Comparison of ENCODE assay signal across 9 cellular contexts in genomic region chr14:75334191-75335051, GRCh38. TPM values are rescaled to one million over a fixed set of nuclear protein-coding genes. Genes with fewer than 3 reads are reported as not detected.
DNase-seq lines count a peak whose midpoint lies in the region; ATAC-seq, FAIRE-seq and TF ChIP-seq lines count a peak whose summit lies in the region.
"Had no signal": no experiment of that assay in that cellular context is flagged by ENCODE, and none has a peak within 500 bp of the region (broad histone marks: within the 10 kb centered on the region; RNA-seq: fewer than 3 reads in every experiment).

No MANE protein-coding gene starts in this region.

- H2AFZ ChIP-seq in GM12878 (ENCODE audit: control insufficient read depth, low read depth, low read length) (peak overlapping the region; percentile 73), SK-N-SH (ENCODE audit: low read depth) (no peak overlapping the region)

- CTCF ChIA-PET in GM12878 (lab: Yijun Ruan, JAX) = interaction anchor here (0.7 to 1.3 kb wide), 6 partner anchors 9 to 196 kb away, joined by 3 to 4 read pairs (median 3); no protein-coding TSS in a partner anchor
- CTCF ChIA-PET in SK-N-SH (lab: Yijun Ruan, JAX) = interaction anchor here (1.0 kb wide), 1 partner anchor 227 kb away, joined by 3 read pairs; no protein-coding TSS in a partner anchor

- POLR2A ChIA-PET in GM12878 (lab: Charles Lee) = no interaction called here
- POLR2A ChIA-PET in SK-N-SH (lab: Yijun Ruan, JAX) = no interaction called here

- H3K4me1 Mint-ChIP-seq in T-helper 1 cell treated with Interleukin-12 subunit alpha and Interleukin-12 subunit beta and Interleukin-4 antibody, amounts not matched to agents 30 μg/mL and 1 μg/mL, for 36 hours (ENCODE audit: low read depth) = peaks cover 20% of the 10 kb centered on the region
- H3K4me1 Mint-ChIP-seq in endodermal cell = no peaks in the 10 kb centered on the region

- BruUV-seq in GM12878 (replicated peaks; lab: Mats Ljungman, UMichigan) = no TSS peak

- H3K4me3 ChIP-seq in GM06990 (replicated peaks; ENCODE audit: low read depth, low read length) (peak overlapping the region; percentile 45), GM12878 (peak overlapping the region; percentile 25; the same call in 1 of the 2 replicates), muscle layer of duodenum (ENCODE audit: low read depth in 1 of 2, low read length in 2 of 2) (peak overlapping the region; percentile 35 to 42), subcutaneous abdominal adipose tissue (ENCODE audit: low read depth in 1 of 5, low read length in 5 of 5) (peak overlapping the region; percentile 22 to 42 (median 34)), endodermal cell (ENCODE audit: low read length) (no peak overlapping the region), SK-N-SH (ENCODE audit: low read depth in 2 of 2, low read length in 1 of 2) (no peak overlapping the region)

- TF ChIP-seq CTCF in GM06990 (IDR thresholded peaks at IDR 0.05; ENCODE audit: insufficient read depth, low read length, poor library complexity, severe bottlenecking) (no peak), GM12878 (IDR thresholded peaks at IDR 0.05 in 2 of 3, conservative IDR thresholded peaks at IDR 0.05 in 1 of 3; ENCODE audit: control insufficient read depth in 2 of 3, extremely low read depth in 1 of 3, insufficient read depth in 1 of 3, low read depth in 3 of 3, low read length in 3 of 3) (no peak), endodermal cell (conservative IDR thresholded peaks at IDR 0.05) (no peak), SK-N-SH (IDR thresholded peaks at IDR 0.05) (no peak)

- peaks cover 3% of the 10 kb centered on the region for H3K36me3 Mint-ChIP-seq in T-helper 1 cell treated with Interleukin-12 subunit alpha and Interleukin-12 subunit beta and Interleukin-4 antibody, amounts not matched to agents 30 μg/mL and 1 μg/mL, for 36 hours (ENCODE audit: low read depth)
- H3K36me3 Mint-ChIP-seq in endodermal cell (ENCODE audit: low read depth) = no peaks in the 10 kb centered on the region

- TF ChIP-seq RAD21 in GM12878 (IDR thresholded peaks at IDR 0.05; ENCODE audit: insufficient read depth, low read depth, low read length) (no peak), SK-N-SH (IDR thresholded peaks at IDR 0.05; ENCODE audit: low read length) (no peak)

- H3K27me3 Mint-ChIP-seq in T-helper 1 cell treated with Interleukin-12 subunit alpha and Interleukin-12 subunit beta and Interleukin-4 antibody, amounts not matched to agents 30 μg/mL and 1 μg/mL, for 36 hours (ENCODE audit: low read depth) = peaks cover 24% of the 10 kb centered on the region
- H3K27me3 Mint-ChIP-seq in endodermal cell (ENCODE audit: insufficient read depth) = peaks cover 7% of the 10 kb centered on the region

- H4K20me1 ChIP-seq in GM12878 (ENCODE audit: control insufficient read depth, insufficient read depth) = no peaks in the 10 kb centered on the region
- H4K20me1 ChIP-seq in SK-N-SH (ENCODE audit: insufficient read depth) = no peaks in the 10 kb centered on the region

- H3K4me1 ChIP-seq in GM12878 (ENCODE audit: control insufficient read depth, insufficient read depth, low read length) = peaks cover 27% of the 10 kb centered on the region
- peaks cover 0 to 9% of the 10 kb centered on the region in 2 donors for H3K4me1 ChIP-seq in muscle layer of duodenum (ENCODE audit: control insufficient read depth in 1 of 2, insufficient read depth in 2 of 2, low read length in 2 of 2)
- H3K4me1 ChIP-seq in subcutaneous abdominal adipose tissue (ENCODE audit: control insufficient read depth in 5 of 5, insufficient read depth in 5 of 5, low read length in 5 of 5) = peaks cover 10 to 26% (median 12%) of the 10 kb centered on the region in 5 donors
- H3K4me1 ChIP-seq in endodermal cell (ENCODE audit: control insufficient read depth, insufficient read depth, low read length) = no peaks in the 10 kb centered on the region
- no peaks in the 10 kb centered on the region; a peak in 1 of 4 replicates for H3K4me1 ChIP-seq in SK-N-SH (ENCODE audit: control insufficient read depth in 1 of 2, insufficient read depth in 2 of 2, low read depth in 1 of 2, low read length in 1 of 2)

- under 1% methylated on average over 23 of the region's 23 CpGs for WGBS in GM12878 (ENCODE audit: insufficient coverage, insufficient replicate concordance, low lambda C conversion rate, missing lambda C conversion rate)
- 93 to 94% methylated on average over 22 to 23 of the region's 23 CpGs for WGBS in endodermal cell (ENCODE audit: insufficient coverage in 1 of 2, insufficient read length in 1 of 2), 2 experiments
- WGBS in SK-N-SH (ENCODE audit: low lambda C conversion rate) = 76% methylated on average over 23 of the region's 23 CpGs

- H3K9me3 Mint-ChIP-seq in T-helper 1 cell treated with Interleukin-12 subunit alpha and Interleukin-12 subunit beta and Interleukin-4 antibody, amounts not matched to agents 30 μg/mL and 1 μg/mL, for 36 hours = no peaks in the 10 kb centered on the region
- peaks cover 14% of the 10 kb centered on the region for H3K9me3 Mint-ChIP-seq in endodermal cell

- no peak for TF ChIP-seq EP300 in GM12878 (IDR thresholded peaks at IDR 0.05; ENCODE audit: borderline replicate concordance in 1 of 2, control insufficient read depth in 1 of 2, low read depth in 2 of 2, low read length in 2 of 2)
- TF ChIP-seq EP300 in SK-N-SH (IDR thresholded peaks at IDR 0.05; ENCODE audit: borderline replicate concordance in 1 of 2, low read depth in 1 of 2, low read length in 1 of 2) = no peak

- no peaks in the 10 kb centered on the region for H3F3A ChIP-seq in SK-N-SH (replicated peaks; ENCODE audit: insufficient read depth)

- intact Hi-C loops in GM12878 (cut with micrococcal nuclease; ENCODE audit: unreplicated experiment) = loop anchor here (5.0 kb wide), 1 partner anchor 93 kb away; the partner anchor contains the start of gene JDP2

- H3K9me3 ChIP-seq in GM12878 (replicated peaks; ENCODE audit: control insufficient read depth, insufficient read depth, low read length) = no peaks in the 10 kb centered on the region
- no peaks in the 10 kb centered on the region for H3K9me3 ChIP-seq in muscle layer of duodenum (ENCODE audit: control insufficient read depth in 1 of 2, low read length in 2 of 2)
- H3K9me3 ChIP-seq in subcutaneous abdominal adipose tissue (ENCODE audit: control insufficient read depth in 5 of 5, low read length in 5 of 5) = no peaks in the 10 kb centered on the region
- H3K9me3 ChIP-seq in endodermal cell (ENCODE audit: control insufficient read depth, low read length) = no peaks in the 10 kb centered on the region
- no peaks in the 10 kb centered on the region for H3K9me3 ChIP-seq in SK-N-SH

- H3K4me2 ChIP-seq in GM12878 (ENCODE audit: control insufficient read depth, insufficient read depth) = peak overlapping the region; percentile 57
- no peak overlapping the region for H3K4me2 ChIP-seq in SK-N-SH

- H3K36me3 ChIP-seq in GM06990 (ENCODE audit: control insufficient read depth, insufficient read depth, low read length) = no peaks in the 10 kb centered on the region
- no peaks in the 10 kb centered on the region for H3K36me3 ChIP-seq in GM12878 (ENCODE audit: control insufficient read depth in 2 of 2, insufficient read depth in 2 of 2, low read length in 1 of 2)
- no peaks in the 10 kb centered on the region for H3K36me3 ChIP-seq in muscle layer of duodenum (ENCODE audit: control insufficient read depth in 1 of 2, insufficient read depth in 2 of 2, low read length in 2 of 2)
- no peaks in the 10 kb centered on the region for H3K36me3 ChIP-seq in subcutaneous abdominal adipose tissue (ENCODE audit: control insufficient read depth in 5 of 5, insufficient read depth in 5 of 5, low read length in 5 of 5)
- H3K36me3 ChIP-seq in endodermal cell (ENCODE audit: control insufficient read depth, insufficient read depth, low read length) = no peaks in the 10 kb centered on the region
- no peaks in the 10 kb centered on the region for H3K36me3 ChIP-seq in SK-N-SH (replicated peaks in 1 of 2; ENCODE audit: control insufficient read depth in 1 of 2, insufficient read depth in 2 of 2, low read length in 1 of 2)

- H3K9me2 ChIP-seq in SK-N-SH = no peaks in the 10 kb centered on the region

- RAD21 ChIA-PET in GM12878 (lab: Charles Lee; ENCODE audit: unreplicated experiment) = interaction anchor here (1.0 to 1.3 kb wide), 3 partner anchors 96 to 155 kb away, joined by 3 to 5 read pairs (median 3); no protein-coding TSS in a partner anchor

- in situ Hi-C loops in GM12878 (cut with MboI) = no loop called here

- FAIRE-seq in GM12878 (lab: Jason Lieb, UNC) = no peak
- FAIRE-seq: endothelial cell of umbilical vein had no signal

- H3K27ac ChIP-seq in GM12878 (ENCODE audit: control insufficient read depth, insufficient read depth) = peak overlapping the region; percentile 49
- H3K27ac ChIP-seq in muscle layer of duodenum (ENCODE audit: low read length) = peak overlapping the region; percentile 57
- H3K27ac ChIP-seq in subcutaneous abdominal adipose tissue (ENCODE audit: low read depth, low read length) = no peak overlapping the region
- H3K27ac ChIP-seq in endodermal cell (ENCODE audit: low read depth, low read length) = no peak overlapping the region
- no peak overlapping the region for H3K27ac ChIP-seq in SK-N-SH (ENCODE audit: low read depth in 2 of 2, low read length in 1 of 2)

- H3K27me3 ChIP-seq in GM06990 (replicated peaks; ENCODE audit: control insufficient read depth, insufficient read depth, low read length) (no peaks in the 10 kb centered on the region), GM12878 (replicated peaks in 1 of 2; ENCODE audit: control insufficient read depth in 2 of 2, insufficient read depth in 2 of 2, low read length in 1 of 2) (no peaks in the 10 kb centered on the region; a peak in 1 of 4 replicates), muscle layer of duodenum (ENCODE audit: low read depth, low read length) (no peaks in the 10 kb centered on the region), subcutaneous abdominal adipose tissue (ENCODE audit: control insufficient read depth in 5 of 5, insufficient read depth in 4 of 5, low read length in 5 of 5) (no peaks in the 10 kb centered on the region), endodermal cell (ENCODE audit: control insufficient read depth, insufficient read depth, low read length, poor library complexity, severe bottlenecking) (peaks cover 4% of the 10 kb centered on the region), SK-N-SH (ENCODE audit: insufficient read depth) (peaks cover 24% of the 10 kb centered on the region)

- H3K4me3 Mint-ChIP-seq in T-helper 1 cell treated with Interleukin-12 subunit alpha and Interleukin-12 subunit beta and Interleukin-4 antibody, amounts not matched to agents 30 μg/mL and 1 μg/mL, for 36 hours = peak overlapping the region; percentile 72
- no peak overlapping the region for H3K4me3 Mint-ChIP-seq in endodermal cell

- peak; percentile 41; the same call in 1 of the 2 replicates for TF ChIP-seq POLR2A in GM12878 (IDR thresholded peaks at IDR 0.05; ENCODE audit: low read depth, low read length)

- SMC1A ChIA-PET in GM12878 (lab: Charles Lee; ENCODE audit: uncharacterized antibody, unreplicated experiment) = interaction anchor here (1.1 to 1.7 kb wide), 3 partner anchors 84 to 204 kb away, joined by 4 to 6 read pairs (median 4); no protein-coding TSS in a partner anchor

- peak overlapping the region; percentile 31; the same call in 1 of the 2 replicates for H3K9ac ChIP-seq in GM12878 (ENCODE audit: control insufficient read depth, insufficient read depth, low read length)
- H3K9ac ChIP-seq in subcutaneous abdominal adipose tissue (ENCODE audit: low read length in 5 of 5) = peak overlapping the region in 3 of 5 donors; percentile 10 to 57 (median 31)
- H3K9ac ChIP-seq in endodermal cell (ENCODE audit: extremely low read depth, low read length, poor library complexity, severe bottlenecking) = no peak overlapping the region
- no peak overlapping the region for H3K9ac ChIP-seq in SK-N-SH

- H3K27ac Mint-ChIP-seq in T-helper 1 cell treated with Interleukin-12 subunit alpha and Interleukin-12 subunit beta and Interleukin-4 antibody, amounts not matched to agents 30 μg/mL and 1 μg/mL, for 36 hours = peak overlapping the region; percentile 90
- no peak overlapping the region for H3K27ac Mint-ChIP-seq in endodermal cell

- ATAC-seq in GM12878 = peak; percentile 51
- ATAC-seq in GM21528 (IDR thresholded peaks at IDR 0.05; ENCODE audit: low FRiP score, unreplicated experiment) = no peak

- DNase-seq in GM06990 (ENCODE audit: extremely low read depth, insufficient read length) (peak; percentile 71), GM12878 (ENCODE audit: low read depth, low spot score) (peak; percentile 28), endodermal cell (no peak), SK-N-SH (no peak)

- H3K79me2 ChIP-seq in GM12878 (ENCODE audit: control insufficient read depth, insufficient read depth, low read length) (no peaks in the 10 kb centered on the region), SK-N-SH (ENCODE audit: insufficient read depth) (no peaks in the 10 kb centered on the region)

RNA-seq across cellular contexts. Expression of gene FOS, which starts 55.8 kb away (rescaled TPM):
- total RNA-seq in GM12878 (2013; cell fraction: nucleolus; rRNA removed) = 5.1 and 5.7 TPM in 2 replicates
- total RNA-seq in GM12878 (2014; rRNA removed) (0.05 and 0.40 TPM in 2 replicates), GM12878 (2014; rRNA removed; fragmentation: Illumina TruSeq; extraction: Trizol) (0.09 and 0.13 TPM in 2 replicates), GM12878 (2021) (0.43 and 0.64 TPM in 2 replicates), endodermal cell (10 to 100 TPM; 10.3 to 14.0 TPM)
- polyA plus RNA-seq in GM12878 (2011; ENCODE audit: low read depth) = 0.64 TPM
- polyA plus RNA-seq in GM12878 (2011; rRNA removed) (0.95 TPM in 2 replicates), GM12878 (2014; fragmentation: Illumina TruSeq; extraction: Trizol) (0.10 TPM in 1 of 2 replicates, not detected in the other), GM12878 (2014; fragmentation: Nextera tagmentation; extraction: Ambion mirVana) (under 1 TPM; 0.02 to 0.13 TPM), GM12878 (2014; rRNA removed) (0.10 and 0.36 TPM in 2 replicates), GM12878 (2016; fragmentation: Nextera tagmentation; extraction: Ambion mirVana) (under 1 TPM; 0.67 to 0.75 TPM), SK-N-SH (2012; rRNA removed) (285 and 309 TPM in 2 replicates)
- polyA plus RNA-seq in GM12878 (2011; cell fraction: cytosol; rRNA removed) = 1.1 and 1.4 TPM in 2 replicates
- polyA plus RNA-seq in GM12878 (2011; cell fraction: nucleus; rRNA removed) = 7.4 and 8.9 TPM in 2 replicates
- 0.54 and 1.5 TPM in 2 replicates for polyA plus RNA-seq in GM12878 (2012)
- polyA minus RNA-seq in GM12878 (2011; rRNA and poly(A)+ RNA removed) = 1.6 and 4.9 TPM in 2 replicates
- 3.4 and 4.5 TPM in 2 replicates for polyA minus RNA-seq in GM12878 (2011; cell fraction: cytosol; rRNA and poly(A)+ RNA removed)
- 17.4 and 22.5 TPM in 2 replicates for polyA minus RNA-seq in GM12878 (2011; cell fraction: nucleus; rRNA and poly(A)+ RNA removed)
- polyA plus RNA-seq in endodermal cell (2013, experiment 1 of 2) = 7.9 TPM
- polyA plus RNA-seq in endodermal cell (2013, experiment 2 of 2) = 23.5 TPM
- 143 and 157 TPM in 2 replicates for polyA plus RNA-seq in SK-N-SH (2012; cell fraction: cytosol; rRNA removed)
- polyA plus RNA-seq in SK-N-SH (2012; cell fraction: nucleus; rRNA removed) = 1,026 and 1,160 TPM in 2 replicates

Comparison
In these comparisons a context has a peak if more than half of its experiments do, and no peak if none do; other contexts are left out.
1. DNase-seq: peak in GM06990 (single experiment) and GM12878 (single experiment); none in endodermal cell (single experiment) and SK-N-SH (single experiment).
2. H3K4me3 ChIP-seq: peak in GM06990 (single experiment), GM12878 (single experiment), muscle layer of duodenum (2 of 2) and subcutaneous abdominal adipose tissue (5 of 5); none in endodermal cell (single experiment) and SK-N-SH (0 of 2).
3. H3K27ac ChIP-seq: peak in GM12878 (single experiment) and muscle layer of duodenum (single experiment); none in subcutaneous abdominal adipose tissue (single experiment), endodermal cell (single experiment) and SK-N-SH (0 of 2).
4. H3K9ac ChIP-seq: peak in GM12878 (single experiment) and subcutaneous abdominal adipose tissue (3 of 5); none in endodermal cell (single experiment) and SK-N-SH (single experiment).